Comparison of ENCODE assay signal across 8 cellular contexts in the genomic region with DNA sequence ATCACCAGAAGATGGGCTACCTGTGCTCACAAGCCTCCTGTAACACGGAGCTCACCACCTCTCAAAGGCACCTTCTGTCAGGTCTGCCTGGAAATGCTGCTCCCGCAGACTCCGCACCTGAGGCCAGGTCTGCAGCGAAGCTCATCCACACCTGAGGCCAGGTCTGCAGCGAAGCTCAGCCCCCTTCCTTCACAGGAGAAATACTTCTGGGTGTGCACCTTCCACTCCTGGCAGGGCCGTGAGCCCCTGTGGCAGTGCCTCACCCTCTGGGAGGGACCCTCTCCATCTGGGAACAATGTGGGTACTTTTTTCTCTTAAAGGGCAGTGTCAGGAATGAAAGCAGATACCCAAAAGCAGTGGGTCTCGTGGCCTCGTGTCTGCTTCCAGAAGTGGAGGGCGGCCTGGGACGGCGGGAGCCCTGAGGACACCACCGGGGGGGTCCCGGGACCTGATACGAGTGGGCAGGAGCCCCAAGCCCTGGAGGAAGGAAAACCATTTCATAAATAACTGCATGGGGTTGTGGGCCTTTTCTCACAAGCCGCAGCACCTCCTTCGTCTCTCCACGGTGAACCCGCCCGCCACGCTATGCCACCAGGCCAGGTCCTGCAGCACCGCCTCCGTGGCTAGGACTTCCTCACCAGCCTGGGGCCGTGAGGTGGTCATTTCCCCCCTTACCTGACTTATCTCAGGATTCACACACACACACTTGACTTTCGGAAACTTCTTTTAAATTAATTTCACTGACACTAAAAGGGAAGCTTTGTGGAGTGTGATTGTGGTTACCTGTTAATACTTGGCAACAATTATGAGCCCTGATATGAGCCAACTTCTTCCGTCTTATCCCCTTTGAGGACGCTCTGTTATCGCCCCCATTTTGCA. TPM values are rescaled to one million over a fixed set of nuclear protein-coding genes. Genes with fewer than 3 reads are reported as not detected.
A peak's percentile ranks its signal among the peaks of the same experiment; 100 is the strongest.
DNase-seq lines count a peak whose midpoint lies in the region; ATAC-seq and TF ChIP-seq lines count a peak whose summit lies in the region.

No MANE protein-coding gene starts in this region.

- peak overlapping the region; percentile 89 for H3K4me2 ChIP-seq in PC-3 (ENCODE audit: low read length)

- H3K27me3 Mint-ChIP-seq in activated CD4-positive, alpha-beta T cell treated with anti-CD3 and anti-CD28 coated beads, Interleukin-2, amount 10 ng/mL, durations not matched to agents 7 days and 5 days: peaks cover 18% of the 10 kb centered on the region
- H3K27me3 Mint-ChIP-seq in endodermal cell (ENCODE audit: insufficient read depth): peaks cover 60% of the 10 kb centered on the region
- peaks cover 3% of the 10 kb centered on the region in 2 donors for H3K27me3 Mint-ChIP-seq in stimulated activated naive B cell treated with anti-CD40 and anti-IgM and Interleukin-4, amounts not matched to agents 10 μg/mL and 1 μg/mL and 100 μg/mL, for 72 hours

- H3K4me3 Mint-ChIP-seq in activated CD4-positive, alpha-beta T cell treated with anti-CD3 and anti-CD28 coated beads, Interleukin-2, amount 10 ng/mL, durations not matched to agents 7 days and 5 days: peak overlapping the region; percentile 72
- peak overlapping the region; percentile 52 for H3K4me3 Mint-ChIP-seq in endodermal cell
- H3K4me3 Mint-ChIP-seq in stimulated activated naive B cell treated with anti-CD40 and anti-IgM and Interleukin-4, amounts not matched to agents 10 μg/mL and 1 μg/mL and 100 μg/mL, for 72 hours: peak overlapping the region; percentile 84 to 89

- BruUV-seq in PC-3 (replicated peaks; lab: Mats Ljungman, UMichigan): TSS peak; percentile 54

- H3F3A ChIP-seq in PC-3 (ENCODE audit: low read length, unreplicated experiment): no peaks in the 10 kb centered on the region

- H3K4me3 ChIP-seq in PC-3 (ENCODE audit: low read length): peak overlapping the region; percentile 95
- H3K4me3 ChIP-seq in endodermal cell (ENCODE audit: low read length): no peak overlapping the region

- H3K9me3 Mint-ChIP-seq in activated CD4-positive, alpha-beta T cell treated with anti-CD3 and anti-CD28 coated beads, Interleukin-2, amount 10 ng/mL, durations not matched to agents 7 days and 5 days: no peaks in the 10 kb centered on the region
- H3K9me3 Mint-ChIP-seq in endodermal cell: no peaks in the 10 kb centered on the region
- no peaks in the 10 kb centered on the region for H3K9me3 Mint-ChIP-seq in stimulated activated naive B cell treated with anti-CD40 and anti-IgM and Interleukin-4, amounts not matched to agents 10 μg/mL and 1 μg/mL and 100 μg/mL, for 72 hours

- CTCF ChIA-PET in activated CD4-positive, alpha-beta T cell treated with anti-CD3 and anti-CD28 coated beads, Interleukin-2, amount 10 ng/mL, durations not matched to agents 7 days and 5 days (lab: Charles Lee): interaction anchor here (0.6 to 1.9 kb wide), 6 partner anchors 11 to 313 kb away, joined by 3 to 10 read pairs (median 3); no protein-coding TSS in a partner anchor
- CTCF ChIA-PET in PC-3 (lab: Charles Lee): interaction anchor here (1.1 kb wide), 1 partner anchor 13 kb away, joined by 3 read pairs; no protein-coding TSS in a partner anchor

- H3K4me1 ChIP-seq in PC-3 (ENCODE audit: insufficient read depth, low read length) (peaks cover 33% of the 10 kb centered on the region), endodermal cell (ENCODE audit: control insufficient read depth, insufficient read depth, low read length) (no peaks in the 10 kb centered on the region)

- peaks cover 43% of the 10 kb centered on the region for H3K4me1 Mint-ChIP-seq in activated CD4-positive, alpha-beta T cell treated with anti-CD3 and anti-CD28 coated beads, Interleukin-2, amount 10 ng/mL, durations not matched to agents 7 days and 5 days
- peaks cover 3% of the 10 kb centered on the region for H3K4me1 Mint-ChIP-seq in endodermal cell
- H3K4me1 Mint-ChIP-seq in stimulated activated naive B cell treated with anti-CD40 and anti-IgM and Interleukin-4, amounts not matched to agents 10 μg/mL and 1 μg/mL and 100 μg/mL, for 72 hours: peaks cover 14 to 40% of the 10 kb centered on the region in 2 donors

- intact Hi-C loops in PC-3 (cut with micrococcal nuclease): no loop called here

- no peak for DNase-seq in activated CD4-positive, alpha-beta T cell treated with anti-CD3 and anti-CD28 coated beads, Interleukin-2, amount 10 ng/mL, durations not matched to agents 7 days and 5 days
- no peak for DNase-seq in activated CD4-positive, alpha-beta T cell treated with anti-CD3 and anti-CD28 coated beads, Interleukin-2, amount 50 U/mL, for 4 hours
- DNase-seq in PC-3 (no peak), endodermal cell (no peak), MV-4-11 (lab: John Stamatoyannopoulos, UW) (no peak)
- no peak for DNase-seq in stimulated activated naive B cell treated with anti-CD40 and anti-IgM and Interleukin-4, amounts not matched to agents 10 μg/mL and 1 μg/mL and 100 μg/mL, for 72 hours

- H3K9ac ChIP-seq in PC-3 (ENCODE audit: low read length) (peak overlapping the region; percentile 91), endodermal cell (ENCODE audit: extremely low read depth, low read length, poor library complexity, severe bottlenecking) (no peak overlapping the region)

- ATAC-seq in PC-3 (no peak), HG03457 (IDR thresholded peaks at IDR 0.05; ENCODE audit: unreplicated experiment) (no peak), HG03439 (IDR thresholded peaks at IDR 0.05; ENCODE audit: unreplicated experiment) (no peak)
- ATAC-seq in stimulated activated naive B cell treated with anti-CD40 and anti-IgM and Interleukin-4, amounts not matched to agents 10 μg/mL and 1 μg/mL and 100 μg/mL, for 72 hours (replicated peaks): peak in 1 of 2 donors; percentile 11

- peaks cover 33% of the 10 kb centered on the region for H4K20me1 ChIP-seq in PC-3 (ENCODE audit: low read length)

- no peaks in the 10 kb centered on the region for H3K9me2 ChIP-seq in PC-3 (replicated peaks; ENCODE audit: low read length)

- peaks cover 7% of the 10 kb centered on the region; the same call in 1 of the 2 replicates for H3K36me3 ChIP-seq in PC-3 (ENCODE audit: low read depth, low read length)
- no peaks in the 10 kb centered on the region for H3K36me3 ChIP-seq in endodermal cell (ENCODE audit: control insufficient read depth, insufficient read depth, low read length)

- peaks cover 11% of the 10 kb centered on the region for H3K36me3 Mint-ChIP-seq in activated CD4-positive, alpha-beta T cell treated with anti-CD3 and anti-CD28 coated beads, Interleukin-2, amount 10 ng/mL, durations not matched to agents 7 days and 5 days (ENCODE audit: low read depth)
- no peaks in the 10 kb centered on the region for H3K36me3 Mint-ChIP-seq in endodermal cell (ENCODE audit: low read depth)
- H3K36me3 Mint-ChIP-seq in stimulated activated naive B cell treated with anti-CD40 and anti-IgM and Interleukin-4, amounts not matched to agents 10 μg/mL and 1 μg/mL and 100 μg/mL, for 72 hours: peaks cover 0 to 5% of the 10 kb centered on the region in 2 donors

- H3K79me2 ChIP-seq in PC-3 (ENCODE audit: low read length): peaks cover 46% of the 10 kb centered on the region

- POLR2A ChIA-PET in activated CD4-positive, alpha-beta T cell treated with anti-CD3 and anti-CD28 coated beads, Interleukin-2, amount 10 ng/mL, durations not matched to agents 7 days and 5 days (lab: Charles Lee): no interaction called here
- POLR2A ChIA-PET in PC-3 (lab: Charles Lee; ENCODE audit: unreplicated experiment): interaction anchor here (0.5 to 0.6 kb wide), 2 partner anchors 12 to 17 kb away, joined by 3 read pairs; no protein-coding TSS in a partner anchor

- peak overlapping the region; percentile 80; the same call in 1 of the 2 replicates for H2AFZ ChIP-seq in PC-3 (ENCODE audit: low read length)

- H3K9me3 ChIP-seq in PC-3 (ENCODE audit: low read length): no peaks in the 10 kb centered on the region
- no peaks in the 10 kb centered on the region for H3K9me3 ChIP-seq in endodermal cell (ENCODE audit: control insufficient read depth, low read length)

- H3K27ac Mint-ChIP-seq in activated CD4-positive, alpha-beta T cell treated with anti-CD3 and anti-CD28 coated beads, Interleukin-2, amount 10 ng/mL, durations not matched to agents 7 days and 5 days: peak overlapping the region; percentile 81
- no peak overlapping the region for H3K27ac Mint-ChIP-seq in endodermal cell
- H3K27ac Mint-ChIP-seq in stimulated activated naive B cell treated with anti-CD40 and anti-IgM and Interleukin-4, amounts not matched to agents 10 μg/mL and 1 μg/mL and 100 μg/mL, for 72 hours: peak overlapping the region; percentile 90

- no peak for TF ChIP-seq CTCF in PC-3 (conservative IDR thresholded peaks at IDR 0.05; ENCODE audit: low read depth, low read length)
- TF ChIP-seq CTCF in endodermal cell (conservative IDR thresholded peaks at IDR 0.05): no peak

- H3K27ac ChIP-seq in PC-3 (ENCODE audit: low read length): peak overlapping the region; percentile 61
- no peak overlapping the region for H3K27ac ChIP-seq in endodermal cell (ENCODE audit: low read depth, low read length)

- H3K27me3 ChIP-seq in PC-3 (ENCODE audit: low read length) (no peaks in the 10 kb centered on the region), endodermal cell (ENCODE audit: control insufficient read depth, insufficient read depth, low read length, poor library complexity, severe bottlenecking) (peaks cover 67% of the 10 kb centered on the region)

- 91 to 94% methylated on average over 23 to 26 of the region's 27 CpGs for WGBS in endodermal cell (ENCODE audit: insufficient coverage in 1 of 2, insufficient read length in 1 of 2), 2 experiments

RNA-seq across cellular contexts. Expression of a gene that starts 1.2 kb away (rescaled TPM):
- 10 to 100 TPM; 54.2 to 55.2 TPM for total RNA-seq in activated CD4-positive, alpha-beta T cell treated with anti-CD3 and anti-CD28 coated beads, Interleukin-2, amount 10 ng/mL, durations not matched to agents 7 days and 5 days
- total RNA-seq in PC-3 (2014; rRNA removed) (161 and 162 TPM in 2 replicates), endodermal cell (1 to 10 TPM; 2.9 to 5.0 TPM)
- 2.0 TPM for polyA plus RNA-seq in endodermal cell (2013, experiment 1 of 2)
- 1.7 TPM for polyA plus RNA-seq in endodermal cell (2013, experiment 2 of 2)

Comparison
In these comparisons a context has a peak if more than half of its experiments do, and no peak if none do; other contexts are left out.
1. RNA of a gene that starts 1.2 kb away (total RNA-seq): 161 to 162 TPM in PC-3 and 54.2 to 55.2 TPM in activated CD4-positive, alpha-beta T cell treated with anti-CD3 and anti-CD28 coated beads, Interleukin-2, amount 10 ng/mL, durations not matched to agents 7 days and 5 days; 2.9 to 5.0 TPM in endodermal cell; every median in the first group is over 4 times any median in the second.
2. Peak in every context shown above with its lines, with median percentiles within 50 percentile points of each other: H3K4me3 Mint-ChIP-seq.